1 cellular context compared by ENCODE assay signal in genomic region chr17:35808962-35809854, GRCh38.
TF ChIP-seq lines count a peak whose summit lies in the region.

TAF15 (plus strand) TSS chr17:35809484; CDS start chr17:35809570, 86 bp downstream.

TF ChIP-seq in A549, 52 proteins besides CTCF, POLR2A, EP300 and RAD21 (continued from another document):
- TF ChIP-seq E2F6 (IDR thresholded peaks at IDR 0.05; ENCODE audit: borderline replicate concordance, low read depth) (no peak; the same call in none of the 2 replicates), HEYL (CRISPR knock-in tag; IDR thresholded peaks at IDR 0.05) (no peak), RNF2 (IDR thresholded peaks at IDR 0.05; ENCODE audit: borderline replicate concordance, low read depth) (no peak), PHF8 (IDR thresholded peaks at IDR 0.05; ENCODE audit: borderline replicate concordance, low read depth) (peak; percentile 100), MAFK (IDR thresholded peaks at IDR 0.05; ENCODE audit: partially characterized antibody) (no peak), HOXB13 (CRISPR knock-in tag; IDR thresholded peaks at IDR 0.05; ENCODE audit: low read depth) (no peak), HDAC2 (IDR thresholded peaks at IDR 0.05) (no peak), ATOH8 (CRISPR knock-in tag; IDR thresholded peaks at IDR 0.05; ENCODE audit: low read depth) (no peak), ZNF302 (CRISPR knock-in tag; IDR thresholded peaks at IDR 0.05) (no peak), GATA3 (IDR thresholded peaks at IDR 0.05; ENCODE audit: borderline replicate concordance) (peak; percentile 96), BCL3 (IDR thresholded peaks at IDR 0.05) (peak; percentile 98), EHF (CRISPR knock-in tag; IDR thresholded peaks at IDR 0.05) (no peak), MYC (IDR thresholded peaks at IDR 0.05; ENCODE audit: borderline replicate concordance, low read length) (peak; percentile 44), CHD2 (IDR thresholded peaks at IDR 0.05; ENCODE audit: low read length, partially characterized antibody) (no peak), NPAS2 (CRISPR knock-in tag; IDR thresholded peaks at IDR 0.05; ENCODE audit: borderline replicate concordance) (no peak), EHMT2 (IDR thresholded peaks at IDR 0.05; ENCODE audit: low read depth) (no peak)
TF ChIP-seq in A549: peak in this region for 15.
